Comparison of ENCODE assay signal across 8 cellular contexts in genomic region chr6:85449818-85450577, GRCh38. TPM values are rescaled to one million over a fixed set of nuclear protein-coding genes. Genes with fewer than 3 reads are reported as not detected.
DNase-seq lines count a peak whose midpoint lies in the region; TF ChIP-seq lines count a peak whose summit lies in the region.

TSS of gene NT5E (plus strand) at chr6:85450083. CDS start at chr6:85450140, 57 bp downstream.

- in situ Hi-C loops in GM13977 (cut with MboI; ENCODE audit: low pct_unique_long_range_greater_than_20kb, low sequenced_read_pairs, unreplicated experiment): no loop called here

- no peaks in the 10 kb centered on the region for H3F3A ChIP-seq in Loucy (ENCODE audit: low read depth)

- peaks cover 42% of the 10 kb centered on the region for H3K4me1 ChIP-seq in Loucy (ENCODE audit: insufficient read depth, low read length, poor library complexity, severe bottlenecking)
- peaks cover 13 to 55% (median 27%) of the 10 kb centered on the region in 3 donors for H3K4me1 ChIP-seq in esophagus squamous epithelium
- peaks cover 0 to 16% of the 10 kb centered on the region in 2 donors for H3K4me1 ChIP-seq in muscle layer of duodenum (ENCODE audit: control insufficient read depth in 1 of 2, insufficient read depth in 2 of 2, low read length in 2 of 2)
- H3K4me1 ChIP-seq in thyroid gland: peaks cover 19 to 27% of the 10 kb centered on the region in 2 donors

- H3K27ac ChIP-seq in esophagus squamous epithelium (peak within 1 kb of the TSS; percentile 75 to 95 (median 89)), muscle layer of duodenum (ENCODE audit: low read length) (peak within 1 kb of the TSS; percentile 64), thyroid gland (peak within 1 kb of the TSS; percentile 88 to 92 (median 89))

- no peaks in the 10 kb centered on the region for H3K27me3 ChIP-seq in Loucy (ENCODE audit: insufficient read depth, low read length, poor library complexity, severe bottlenecking)
- H3K27me3 ChIP-seq in esophagus squamous epithelium: peaks cover 0 to 33% (median 0%) of the 10 kb centered on the region in 4 donors
- no peaks in the 10 kb centered on the region for H3K27me3 ChIP-seq in muscle layer of duodenum (ENCODE audit: low read depth, low read length)
- no peaks in the 10 kb centered on the region for H3K27me3 ChIP-seq in thyroid gland

- no peaks in the 10 kb centered on the region for H3K9me3 ChIP-seq in Loucy (ENCODE audit: insufficient read depth, low read depth, low read length)
- no peaks in the 10 kb centered on the region for H3K9me3 ChIP-seq in esophagus squamous epithelium
- H3K9me3 ChIP-seq in muscle layer of duodenum (ENCODE audit: control insufficient read depth in 1 of 2, low read length in 2 of 2): no peaks in the 10 kb centered on the region
- no peaks in the 10 kb centered on the region for H3K9me3 ChIP-seq in thyroid gland

- H3K36me3 ChIP-seq in Loucy (ENCODE audit: insufficient read depth, low read length): no peaks in the 10 kb centered on the region
- no peaks in the 10 kb centered on the region for H3K36me3 ChIP-seq in esophagus squamous epithelium
- H3K36me3 ChIP-seq in muscle layer of duodenum (ENCODE audit: control insufficient read depth in 1 of 2, insufficient read depth in 2 of 2, low read length in 2 of 2): no peaks in the 10 kb centered on the region
- H3K36me3 ChIP-seq in thyroid gland: no peaks in the 10 kb centered on the region

- no peaks in the 10 kb centered on the region for H4K20me1 ChIP-seq in Loucy (ENCODE audit: insufficient read depth, low read length, poor library complexity, severe bottlenecking)

- TF ChIP-seq POLR2A in esophagus squamous epithelium (IDR thresholded peaks at IDR 0.05) (peak in 1 of 4 donors; percentile 65), thyroid gland (IDR thresholded peaks at IDR 0.05) (peak in 1 of 2 donors; percentile 86)

- TF ChIP-seq CTCF in GM13977 (IDR thresholded peaks at IDR 0.05; ENCODE audit: extremely low read depth, insufficient read depth, missing control alignments) (peak; percentile 9), Loucy (conservative IDR thresholded peaks at IDR 0.05; ENCODE audit: low read length) (peak; percentile 26; the same call in 1 of the 2 replicates), esophagus squamous epithelium (IDR thresholded peaks at IDR 0.05) (no peak), thyroid gland (IDR thresholded peaks at IDR 0.05) (no peak)

- H3K79me2 ChIP-seq in Loucy (ENCODE audit: insufficient read depth, low read length): no peaks in the 10 kb centered on the region

- intact Hi-C loops in esophagus squamous epithelium (cut with DNase I): no loop called here
- intact Hi-C loops in thyroid gland (cut with DNase I): no loop called here

- H3K4me3 ChIP-seq in Loucy (ENCODE audit: low read length, poor library complexity, severe bottlenecking) (peak within 1 kb of the TSS; percentile 77), esophagus squamous epithelium (peak within 1 kb of the TSS; percentile 54 to 87 (median 62)), muscle layer of duodenum (ENCODE audit: low read depth in 1 of 2, low read length in 2 of 2) (peak within 1 kb of the TSS; percentile 69 to 85), thyroid gland (replicated peaks in 1 of 3) (peak within 1 kb of the TSS; percentile 62 to 92 (median 92))

- H2AFZ ChIP-seq in Loucy (ENCODE audit: low read length): peak within 1 kb of the TSS; percentile 83

- DNase-seq in GM13977 (ENCODE audit: low spot score) (peak; percentile 88), GOT3 (lab: John Stamatoyannopoulos, UW) (peak; percentile 42), esophagus squamous epithelium (lab: John Stamatoyannopoulos, UW) (no peak), thyroid gland (peak; percentile 86 to 88), CD1c-positive myeloid dendritic cell (ENCODE audit: extremely low spot score) (no peak)
- DNase-seq in activated T-cell treated with anti-CD3 and anti-CD28 coated beads, Interleukin-2, amount 50 U/mL, for 48 hours: peak; percentile 73 to 77

- no peaks in the 10 kb centered on the region for H3K9me2 ChIP-seq in Loucy (replicated peaks; ENCODE audit: low read depth, low read length)

- peak within 1 kb of the TSS; percentile 62 for H3K9ac ChIP-seq in Loucy (ENCODE audit: low read depth, low read length, poor library complexity, severe bottlenecking)

- WGBS in esophagus squamous epithelium, 2 donors: 0% methylated on average over 3 of the region's 82 CpGs; no CpG with 5 or more reads in 1 of the 2 donors
- WGBS in thyroid gland, 2 donors: 0% methylated on average over 21 to 23 of the region's 82 CpGs

- peak within 1 kb of the TSS; percentile 89 for H3K4me2 ChIP-seq in Loucy (ENCODE audit: low read depth, low read length, poor library complexity, severe bottlenecking)

RNA-seq across cellular contexts. Expression of gene NT5E, which starts in this region (rescaled TPM):
- total RNA-seq in esophagus squamous epithelium (1 to 10 TPM in 3 of 4 donors, under 1 TPM in 1; 0.68 to 6.7 (median 3.2) TPM), thyroid gland (100 to 1,000 TPM in 3 of 4 donors, 10 to 100 TPM in 1; 89.6 to 174 (median 122) TPM)

Comparison
In these comparisons a context has a peak if more than half of its experiments do, and no peak if none do; other contexts are left out.
1. RNA of gene NT5E (total RNA-seq): 89.6 to 174 TPM in thyroid gland; 0.68 to 6.7 TPM in esophagus squamous epithelium; every median in the first group is over 10 times any median in the second.
2. DNase-seq: peak in GM13977 (single experiment), GOT3 (single experiment), activated T-cell treated with anti-CD3 and anti-CD28 coated beads, Interleukin-2, amount 50 U/mL, for 48 hours (2 of 2) and thyroid gland (2 of 2); none in esophagus squamous epithelium (single experiment) and CD1c-positive myeloid dendritic cell (single experiment).
3. CTCF ChIP-seq: peak in GM13977 (single experiment) and Loucy (single experiment); none in esophagus squamous epithelium (0 of 6) and thyroid gland (0 of 6).
4. Peak in every context shown above with its lines, with median percentiles within 50 percentile points of each other: H3K4me3 ChIP-seq and H3K27ac ChIP-seq.